Comparison of ENCODE assay signal across 30 cellular contexts in genomic region chr17:76792348-76792747, GRCh38. TPM values are rescaled to one million over a fixed set of nuclear protein-coding genes. Genes with fewer than 3 reads are reported as not detected.
DNase-seq lines count a peak whose midpoint lies in the region; ATAC-seq, FAIRE-seq and TF ChIP-seq lines count a peak whose summit lies in the region.
"Had no signal": no experiment of that assay in that cellular context is flagged by ENCODE, and none has a peak within 500 bp of the region (broad histone marks: within the 10 kb centered on the region; RNA-seq: fewer than 3 reads in every experiment).

No MANE protein-coding gene starts in this region.

- peak overlapping the region; percentile 64 to 91 (median 80); a peak in 21 of 22 replicates for H3K4me2 ChIP-seq in BLaER1 treated with 17β-estradiol and CSF1 and Interleukin-3, amounts not matched to agents 10 nM and 100 nM
- H3K4me2 ChIP-seq in MM.1S (ENCODE audit: low read depth, low read length), result peak overlapping the region; percentile 78; the same call in 1 of the 2 replicates
- no peak overlapping the region for H3K4me2 ChIP-seq in astrocyte (ENCODE audit: low read length)
- H3K4me2 ChIP-seq: GM23338 had no signal

- no peaks in the 10 kb centered on the region for H4K20me1 ChIP-seq in BLaER1 treated with 17β-estradiol and CSF1 and Interleukin-3, amounts not matched to agents 10 nM and 100 nM
- H4K20me1 ChIP-seq in MM.1S (ENCODE audit: insufficient read depth, low read length) (no peaks in the 10 kb centered on the region), astrocyte (ENCODE audit: insufficient read depth, low read length) (no peaks in the 10 kb centered on the region)

- H2AFZ ChIP-seq in MM.1S (ENCODE audit: low read length), result no peak overlapping the region
- no peak overlapping the region for H2AFZ ChIP-seq in astrocyte (ENCODE audit: low read depth, low read length)
- H2AFZ ChIP-seq: GM23338 had no signal

- H3K4me1 Mint-ChIP-seq in astrocyte (ENCODE audit: low read depth, unreplicated experiment), result peaks cover 23% of the 10 kb centered on the region
- H3K4me1 Mint-ChIP-seq in stimulated activated effector memory CD8-positive, alpha-beta T cell treated with anti-CD3 and anti-CD28 coated beads, Interleukin-12 subunit alpha, Interleukin-12 subunit beta, amount 100 ng/mL, for 72 hours, result peaks cover 17% of the 10 kb centered on the region

- H3K4me3 Mint-ChIP-seq in astrocyte (ENCODE audit: unreplicated experiment), result peak overlapping the region; percentile 31
- no peak overlapping the region for H3K4me3 Mint-ChIP-seq in stimulated activated effector memory CD8-positive, alpha-beta T cell treated with anti-CD3 and anti-CD28 coated beads, Interleukin-12 subunit alpha, Interleukin-12 subunit beta, amount 100 ng/mL, for 72 hours
- H3K4me3 Mint-ChIP-seq: GM23338, HFFc6 had no signal

- peak overlapping the region in 3 of 11 experiments; percentile 33 to 53 (median 38); a peak in 3 of 22 replicates for H3K27ac ChIP-seq in BLaER1 treated with 17β-estradiol and CSF1 and Interleukin-3, amounts not matched to agents 10 nM and 100 nM
- H3K27ac ChIP-seq in MM.1S (ENCODE audit: low read length) (peak overlapping the region; percentile 98; the same call in 1 of the 2 replicates), astrocyte (ENCODE audit: low read depth, low read length) (no peak overlapping the region), coronary artery (no peak overlapping the region)

- no peak for TF ChIP-seq CTCF in MM.1S (IDR thresholded peaks at IDR 0.05; ENCODE audit: low read length)
- no peak for TF ChIP-seq CTCF in astrocyte (IDR thresholded peaks at IDR 0.05; ENCODE audit: insufficient read depth, low read depth, low read length)
- no peak for TF ChIP-seq CTCF in coronary artery (IDR thresholded peaks at IDR 0.05)

- no peaks in the 10 kb centered on the region for H3K79me2 ChIP-seq in MM.1S (ENCODE audit: low read length)
- H3K79me2 ChIP-seq in astrocyte (ENCODE audit: insufficient read depth, low read length), result no peaks in the 10 kb centered on the region

- peaks cover 1% of the 10 kb centered on the region for H3K36me3 Mint-ChIP-seq in astrocyte (ENCODE audit: low read depth, unreplicated experiment)
- no peaks in the 10 kb centered on the region for H3K36me3 Mint-ChIP-seq in stimulated activated effector memory CD8-positive, alpha-beta T cell treated with anti-CD3 and anti-CD28 coated beads, Interleukin-12 subunit alpha, Interleukin-12 subunit beta, amount 100 ng/mL, for 72 hours

- peaks cover 22 to 65% (median 48%) of the 10 kb centered on the region in 10 experiments for H3K4me1 ChIP-seq in BLaER1 treated with 17β-estradiol and CSF1 and Interleukin-3, amounts not matched to agents 10 nM and 100 nM
- H3K4me1 ChIP-seq in MM.1S (ENCODE audit: low read length) (peaks cover 31% of the 10 kb centered on the region), astrocyte (ENCODE audit: insufficient read depth, low read length) (peaks cover 3% of the 10 kb centered on the region)

- H3K9ac ChIP-seq in BLaER1 treated with 17β-estradiol and CSF1 and Interleukin-3, amounts not matched to agents 10 nM and 100 nM, result no peak overlapping the region
- no peak overlapping the region; the same call in 1 of the 2 replicates for H3K9ac ChIP-seq in MM.1S (ENCODE audit: low read length)
- no peak overlapping the region for H3K9ac ChIP-seq in astrocyte (ENCODE audit: low read length)

- H3K9me3 Mint-ChIP-seq in astrocyte (ENCODE audit: unreplicated experiment), result no peaks in the 10 kb centered on the region
- H3K9me3 Mint-ChIP-seq in stimulated activated effector memory CD8-positive, alpha-beta T cell treated with anti-CD3 and anti-CD28 coated beads, Interleukin-12 subunit alpha, Interleukin-12 subunit beta, amount 100 ng/mL, for 72 hours, result no peaks in the 10 kb centered on the region
- H3K9me3 Mint-ChIP-seq: CD8-positive, alpha-beta memory T cell; HFFc6 had no signal

- H3K4me3 ChIP-seq in BLaER1 treated with 17β-estradiol and CSF1 and Interleukin-3, amounts not matched to agents 10 nM and 100 nM, result no peak overlapping the region
- H3K4me3 ChIP-seq in MM.1S (ENCODE audit: low read length), result no peak overlapping the region
- no peak overlapping the region for H3K4me3 ChIP-seq in astrocyte (ENCODE audit: insufficient read depth, low read depth, low read length)
- H3K4me3 ChIP-seq in coronary artery, result no peak overlapping the region
- H3K4me3 ChIP-seq: GM23338, HAP-1, SJSA1 had no signal

- FAIRE-seq in astrocyte (lab: Jason Lieb, UNC), result no peak
- FAIRE-seq: A204.1, GM12892, HepG2 had no signal

- H3K9me2 ChIP-seq in MM.1S (replicated peaks; ENCODE audit: insufficient read depth, low read length), result no peaks in the 10 kb centered on the region

- no peaks in the 10 kb centered on the region for H3K27me3 Mint-ChIP-seq in astrocyte (ENCODE audit: low read depth, unreplicated experiment)

- peaks cover 34% of the 10 kb centered on the region for H3F3A ChIP-seq in MM.1S (ENCODE audit: insufficient read depth, low read length)

- peaks cover 0 to 11% (median 0%) of the 10 kb centered on the region in 11 experiments; a peak in 5 of 22 replicates for H3K9me3 ChIP-seq in BLaER1 treated with 17β-estradiol and CSF1 and Interleukin-3, amounts not matched to agents 10 nM and 100 nM (replicated peaks in 1 of 11)
- H3K9me3 ChIP-seq in MM.1S (replicated peaks; ENCODE audit: insufficient read depth, low read length) (no peaks in the 10 kb centered on the region), astrocyte (ENCODE audit: insufficient read depth, low read depth, low read length) (no peaks in the 10 kb centered on the region)
- H3K9me3 ChIP-seq: HAP-1, SJSA1 had no signal

- DNase-seq in MM.1S, result no peak
- DNase-seq in astrocyte (ENCODE audit: low read depth), result no peak
- DNase-seq in stimulated activated effector memory CD8-positive, alpha-beta T cell treated with anti-CD3 and anti-CD28 coated beads, Interleukin-12 subunit alpha, Interleukin-12 subunit beta, amount 100 ng/mL, for 72 hours (ENCODE audit: low spot score in 2 of 2), result no peak
- no peak for DNase-seq in coronary artery (ENCODE audit: low spot score)
- no peak for DNase-seq in NCI-H1694 (lab: John Stamatoyannopoulos, UW)
- DNase-seq: CD8-positive, alpha-beta memory T cell; DMS 273 treated with DMSO at 0.1 percent for 48 hours; DMS79; GF-D8; HFFc6; KBM-7; NCI-H1048; NCI-H1417; NCI-H1694 treated with DMSO at 0.1 percent for 48 hours; NCI-H2081; NCI-H2171; NCI-H226; NCI-H524; NCI-H748 treated with DMSO at 0.1 percent for 48 hours; PC-3; Right ventricle myocardium superior had no signal

- H3K27me3 ChIP-seq in BLaER1 treated with 17β-estradiol and CSF1 and Interleukin-3, amounts not matched to agents 10 nM and 100 nM, result no peaks in the 10 kb centered on the region
- H3K27me3 ChIP-seq in MM.1S (replicated peaks; ENCODE audit: insufficient read depth, low read length), result no peaks in the 10 kb centered on the region
- H3K27me3 ChIP-seq in astrocyte (ENCODE audit: insufficient read depth, low read length), result no peaks in the 10 kb centered on the region
- H3K27me3 ChIP-seq: SJSA1 had no signal

- no peak for ATAC-seq in stimulated activated effector memory CD8-positive, alpha-beta T cell treated with anti-CD3 and anti-CD28 coated beads, Interleukin-12 subunit alpha, Interleukin-12 subunit beta, amount 100 ng/mL, for 72 hours
- no peak for ATAC-seq in GM18520 (IDR thresholded peaks at IDR 0.05; ENCODE audit: unreplicated experiment)
- ATAC-seq: GM23338, HepG2, PC-3 had no signal

- H3K36me3 ChIP-seq in BLaER1 treated with 17β-estradiol and CSF1 and Interleukin-3, amounts not matched to agents 10 nM and 100 nM, result no peaks in the 10 kb centered on the region; a peak in 1 of 22 replicates
- no peaks in the 10 kb centered on the region for H3K36me3 ChIP-seq in MM.1S (replicated peaks; ENCODE audit: insufficient read depth, low read length)
- H3K36me3 ChIP-seq in astrocyte (ENCODE audit: insufficient read depth, low read length), result no peaks in the 10 kb centered on the region
- H3K36me3 ChIP-seq: HAP-1, SJSA1 had no signal

- H3K27ac Mint-ChIP-seq in astrocyte (ENCODE audit: unreplicated experiment), result no peak overlapping the region
- H3K27ac Mint-ChIP-seq in stimulated activated effector memory CD8-positive, alpha-beta T cell treated with anti-CD3 and anti-CD28 coated beads, Interleukin-12 subunit alpha, Interleukin-12 subunit beta, amount 100 ng/mL, for 72 hours, result peak overlapping the region; percentile 74
- H3K27ac Mint-ChIP-seq: CD14-positive monocyte, GM23338, HFFc6 had no signal

RNA-seq across cellular contexts. Expression of gene MFSD11, which starts 54.4 kb away (rescaled TPM):
- 20.1 and 20.9 TPM in 2 replicates for total RNA-seq in astrocyte

RNA-seq across cellular contexts. Expression of gene SRSF2, which starts 55.2 kb away (rescaled TPM):
- total RNA-seq in astrocyte, result 143 and 176 TPM in 2 replicates
